In genomic region chr20:49987868-49988690, GRCh38 we compare ENCODE assay signal across 16 cellular contexts. TPM values are rescaled to one million over a fixed set of nuclear protein-coding genes. Genes with fewer than 3 reads are reported as not detected.
DNase-seq lines count a peak whose midpoint lies in the region; ATAC-seq, FAIRE-seq and TF ChIP-seq lines count a peak whose summit lies in the region.
"Had no signal": no experiment of that assay in that cellular context is flagged by ENCODE, and none has a peak within 500 bp of the region (broad histone marks: within the 10 kb centered on the region; RNA-seq: fewer than 3 reads in every experiment).

No MANE protein-coding gene starts in this region.

- FAIRE-seq in astrocyte (lab: Jason Lieb, UNC): no peak
- FAIRE-seq: A204.1 had no signal

- H2BK5ac ChIP-seq in mesendoderm (ENCODE audit: low read length): no peak overlapping the region

- H3K79me2 ChIP-seq in astrocyte (ENCODE audit: insufficient read depth, low read length) (peaks cover 47% of the 10 kb centered on the region), mesendoderm (ENCODE audit: control insufficient read depth, insufficient read depth, low read length) (peaks cover 46% of the 10 kb centered on the region)

- peak overlapping the region; percentile 99 for H3K4me2 ChIP-seq in astrocyte (ENCODE audit: low read length)
- no peak overlapping the region for H3K4me2 ChIP-seq in mesendoderm (ENCODE audit: low read length)

- peak overlapping the region; percentile 19 for H3K18ac ChIP-seq in mesendoderm (ENCODE audit: low read length)

- H3K9ac ChIP-seq in astrocyte (ENCODE audit: low read length) (peak overlapping the region; percentile 54), mesendoderm (ENCODE audit: low read length) (peak overlapping the region; percentile 0)

- H2AK5ac ChIP-seq in mesendoderm (ENCODE audit: low read length): no peak overlapping the region

- WGBS in mesendoderm (ENCODE audit: extremely low coverage, insufficient coverage, low lambda C conversion rate): no CpG with 5 or more reads among the region's 18 CpGs

- no peak overlapping the region for H3K23ac ChIP-seq in mesendoderm (ENCODE audit: low read length)

- POLR2A ChIA-PET in CD8-positive, alpha-beta T cell (lab: Charles Lee): no interaction called here

- TF ChIP-seq CTCF in cardiac muscle cell (IDR thresholded peaks at IDR 0.05; ENCODE audit: low read depth, low read length) (no peak), astrocyte (IDR thresholded peaks at IDR 0.05; ENCODE audit: insufficient read depth, low read depth, low read length) (no peak), type B pancreatic cell (conservative IDR thresholded peaks at IDR 0.05) (no peak)
- TF ChIP-seq CTCF in CD8-positive, alpha-beta T cell (IDR thresholded peaks at IDR 0.05): no peak

- CTCF ChIA-PET in CD8-positive, alpha-beta T cell (lab: Charles Lee): interaction anchor here (1.4 to 15.6 kb wide), 3 partner anchors 9 to 98 kb away, joined by 3 to 343 read pairs (median 17); no protein-coding TSS in a partner anchor

- H3K27ac ChIP-seq in cardiac muscle cell (peak overlapping the region; percentile 8), astrocyte (ENCODE audit: low read depth, low read length) (peak overlapping the region; percentile 82), mesendoderm (ENCODE audit: low read depth, low read length) (peak overlapping the region; percentile 72)
- H3K27ac ChIP-seq in CD8-positive, alpha-beta T cell (ENCODE audit: low read depth, low read length): no peak overlapping the region

- no peak overlapping the region for H2BK120ac ChIP-seq in mesendoderm (ENCODE audit: low read depth, low read length)

- no peak overlapping the region for H3K4ac ChIP-seq in mesendoderm (ENCODE audit: low read depth, low read length)

- peaks cover 38% of the 10 kb centered on the region for H4K20me1 ChIP-seq in astrocyte (ENCODE audit: insufficient read depth, low read length)

- no peak overlapping the region for H4K5ac ChIP-seq in mesendoderm (ENCODE audit: low read length)

- H2AFZ ChIP-seq in astrocyte (ENCODE audit: low read depth, low read length): no peak overlapping the region

- no peak overlapping the region for H4K8ac ChIP-seq in mesendoderm (ENCODE audit: low read depth, low read length)

- H3K4me1 Mint-ChIP-seq in astrocyte (ENCODE audit: low read depth, unreplicated experiment) (peaks cover 54% of the 10 kb centered on the region), type B pancreatic cell (ENCODE audit: unreplicated experiment) (peaks cover 33% of the 10 kb centered on the region)
- H3K4me1 Mint-ChIP-seq in CD8-positive, alpha-beta T cell (ENCODE audit: low read depth): peaks cover 6% of the 10 kb centered on the region
- H3K4me1 Mint-ChIP-seq: activated T-helper 17 cell treated with anti-CD3 and anti-CD28 coated beads, Interleukin-2, amount 50 U/mL, for 72 hours had no signal

- H3K9me3 ChIP-seq in cardiac muscle cell (ENCODE audit: low read depth) (no peaks in the 10 kb centered on the region), astrocyte (ENCODE audit: insufficient read depth, low read depth, low read length) (no peaks in the 10 kb centered on the region)
- H3K9me3 ChIP-seq in CD8-positive, alpha-beta T cell (ENCODE audit: low read length): no peaks in the 10 kb centered on the region

- H3K4me3 Mint-ChIP-seq in astrocyte (ENCODE audit: unreplicated experiment) (peak overlapping the region; percentile 34), type B pancreatic cell (peak overlapping the region; percentile 73)
- no peak overlapping the region for H3K4me3 Mint-ChIP-seq in CD8-positive, alpha-beta T cell
- H3K4me3 Mint-ChIP-seq: activated T-helper 17 cell treated with anti-CD3 and anti-CD28 coated beads, Interleukin-2, amount 50 U/mL, for 72 hours had no signal

- H3K27ac Mint-ChIP-seq in astrocyte (ENCODE audit: unreplicated experiment) (peak overlapping the region; percentile 49), type B pancreatic cell (peak overlapping the region; percentile 43)
- no peak overlapping the region for H3K27ac Mint-ChIP-seq in CD8-positive, alpha-beta T cell
- H3K27ac Mint-ChIP-seq: activated T-helper 17 cell treated with anti-CD3 and anti-CD28 coated beads, Interleukin-2, amount 50 U/mL, for 72 hours had no signal

- H3K27me3 ChIP-seq in cardiac muscle cell (no peaks in the 10 kb centered on the region), astrocyte (ENCODE audit: insufficient read depth, low read length) (no peaks in the 10 kb centered on the region), mesendoderm (ENCODE audit: insufficient read depth, low read length, poor library complexity) (no peaks in the 10 kb centered on the region)
- no peaks in the 10 kb centered on the region for H3K27me3 ChIP-seq in CD8-positive, alpha-beta T cell (ENCODE audit: insufficient read depth, low read length)

- DNase-seq in cardiac muscle cell (ENCODE audit: low read depth in 1 of 2, low spot score in 1 of 2) (peak in 1 of 2 donors; percentile 38), left cardiac atrium (no peak), astrocyte (ENCODE audit: low read depth) (peak; percentile 39), mesendoderm (no peak), type B pancreatic cell (ENCODE audit: extremely low spot score, unreplicated experiment) (no peak), pons (ENCODE audit: low spot score) (no peak)
- DNase-seq in CD8-positive, alpha-beta T cell: no peak
- DNase-seq: activated CD4-positive, alpha-beta T cell treated with anti-CD3 and anti-CD28 coated beads, Interleukin-2, amount 50 U/mL, for 48 hours; aorta; COR-L47; islet precursor cell; NCI-H2081; stimulated activated naive CD4-positive, alpha-beta T cell treated with Interleukin-2 at 50 U/mL for 16 hours had no signal

- ATAC-seq in left cardiac atrium: no peak
- no peak for ATAC-seq in HG03135 (IDR thresholded peaks at IDR 0.05; ENCODE audit: unreplicated experiment)
- ATAC-seq in CD8-positive, alpha-beta T cell: no peak

- peaks cover 4% of the 10 kb centered on the region for H3K36me3 Mint-ChIP-seq in astrocyte (ENCODE audit: low read depth, unreplicated experiment)
- H3K36me3 Mint-ChIP-seq in type B pancreatic cell: peaks cover 23% of the 10 kb centered on the region
- no peaks in the 10 kb centered on the region for H3K36me3 Mint-ChIP-seq in CD8-positive, alpha-beta T cell

- no peak overlapping the region for H3K4me3 ChIP-seq in cardiac muscle cell
- no peak overlapping the region for H3K4me3 ChIP-seq in astrocyte (ENCODE audit: insufficient read depth, low read depth, low read length)
- no peak overlapping the region for H3K4me3 ChIP-seq in mesendoderm (ENCODE audit: low read length)
- no peak overlapping the region for H3K4me3 ChIP-seq in CD8-positive, alpha-beta T cell (ENCODE audit: low read depth, low read length)

- H3K79me1 ChIP-seq in mesendoderm (ENCODE audit: low read length): peaks cover 8% of the 10 kb centered on the region

- no peak overlapping the region for H2BK15ac ChIP-seq in mesendoderm (replicated peaks; ENCODE audit: low read depth)

- H3K36me3 ChIP-seq in cardiac muscle cell (no peaks in the 10 kb centered on the region), astrocyte (ENCODE audit: insufficient read depth, low read length) (no peaks in the 10 kb centered on the region), mesendoderm (ENCODE audit: control insufficient read depth, insufficient read depth, low read length) (peaks cover 3% of the 10 kb centered on the region)
- no peaks in the 10 kb centered on the region for H3K36me3 ChIP-seq in CD8-positive, alpha-beta T cell (ENCODE audit: insufficient read depth, low read length)

- H3K27me3 Mint-ChIP-seq in astrocyte (ENCODE audit: low read depth, unreplicated experiment) (no peaks in the 10 kb centered on the region), type B pancreatic cell (peaks cover 3% of the 10 kb centered on the region)
- H3K27me3 Mint-ChIP-seq in CD8-positive, alpha-beta T cell (ENCODE audit: low read depth): no peaks in the 10 kb centered on the region

- H3K4me1 ChIP-seq in cardiac muscle cell (ENCODE audit: low read depth): peaks cover 24% of the 10 kb centered on the region
- peaks cover 65% of the 10 kb centered on the region for H3K4me1 ChIP-seq in astrocyte (ENCODE audit: insufficient read depth, low read length)
- H3K4me1 ChIP-seq in mesendoderm (ENCODE audit: control insufficient read depth, low read depth, low read length): peaks cover 22% of the 10 kb centered on the region
- peaks cover 5% of the 10 kb centered on the region for H3K4me1 ChIP-seq in CD8-positive, alpha-beta T cell (ENCODE audit: insufficient read depth, low read length)

- intact Hi-C loops in left cardiac atrium (cut with DNase I): loop anchor here in 1 of 2 donors (10.0 kb wide), 1 partner anchor 187 kb away; no protein-coding TSS in a partner anchor
- intact Hi-C loops in CD8-positive, alpha-beta T cell (cut with DNase I, micrococcal nuclease): loop anchor here in 1 of 2 experiments (10.0 kb wide), 1 partner anchor 477 kb away; no protein-coding TSS in a partner anchor

- H3K9me3 Mint-ChIP-seq in astrocyte (ENCODE audit: unreplicated experiment) (no peaks in the 10 kb centered on the region), type B pancreatic cell (no peaks in the 10 kb centered on the region)
- no peaks in the 10 kb centered on the region for H3K9me3 Mint-ChIP-seq in CD8-positive, alpha-beta T cell
- H3K9me3 Mint-ChIP-seq: activated T-helper 17 cell treated with anti-CD3 and anti-CD28 coated beads, Interleukin-2, amount 50 U/mL, for 72 hours had no signal

- peak overlapping the region; percentile 8 for H3K56ac ChIP-seq in mesendoderm (ENCODE audit: low read length)

RNA-seq across cellular contexts. Expression of gene SNAI1, which starts 5.3 kb away (rescaled TPM):
- total RNA-seq in cardiac muscle cell (6.3 and 13.4 TPM in 2 replicates), left cardiac atrium (1 to 10 TPM; 2.7 to 8.5 TPM), astrocyte (9.1 and 9.5 TPM in 2 replicates), type B pancreatic cell (ENCODE audit: low replicate concordance) (12.1 and 30.8 TPM in 2 replicates)
- polyA plus RNA-seq in cardiac muscle cell: 7.8 and 12.7 TPM in 2 replicates
- 23.6 TPM for polyA plus RNA-seq in mesendoderm (2013, experiment 1 of 2)
- polyA plus RNA-seq in mesendoderm (2013, experiment 2 of 2): 20.7 TPM
- total RNA-seq in CD8-positive, alpha-beta T cell: 1 to 10 TPM; 3.0 to 3.1 TPM

RNA-seq across cellular contexts. Expression of gene RNF114, which starts 51.9 kb away (rescaled TPM):
- total RNA-seq in cardiac muscle cell (158 and 269 TPM in 2 replicates), left cardiac atrium (10 to 100 TPM; 44.5 to 48.7 TPM), astrocyte (59.4 and 62.7 TPM in 2 replicates), type B pancreatic cell (ENCODE audit: low replicate concordance) (62.9 and 72.1 TPM in 2 replicates)
- polyA plus RNA-seq in cardiac muscle cell: 53.0 and 90.3 TPM in 2 replicates
- 60.4 TPM for polyA plus RNA-seq in mesendoderm (2013, experiment 1 of 2)
- polyA plus RNA-seq in mesendoderm (2013, experiment 2 of 2): 60.4 TPM
- total RNA-seq in CD8-positive, alpha-beta T cell: 100 to 1,000 TPM; 137 to 151 TPM
